ENCODE assay signal across 29 cellular contexts in the genomic region with DNA sequence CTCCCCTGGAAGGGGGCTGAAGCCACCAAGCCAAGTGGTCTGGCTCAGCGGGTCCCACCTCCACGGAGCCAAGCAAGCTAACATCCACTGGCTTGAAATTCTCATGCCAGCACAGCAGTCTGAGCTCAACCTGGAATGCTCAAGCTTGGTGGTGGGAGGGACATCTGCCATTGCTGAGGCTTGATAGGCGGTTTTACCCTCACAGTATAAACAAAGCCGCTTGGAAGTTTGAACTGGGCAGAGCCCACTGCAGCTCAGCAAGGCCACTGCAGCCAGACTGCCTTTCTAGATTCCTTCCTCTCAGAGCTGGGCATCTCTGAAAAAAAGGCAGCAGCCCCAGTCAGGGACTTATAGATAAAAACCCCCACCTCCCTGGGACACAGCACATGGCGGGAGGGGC. TPM values are rescaled to one million over a fixed set of nuclear protein-coding genes. Genes with fewer than 3 reads are reported as not detected.
"Had no signal": no experiment of that assay in that cellular context is flagged by ENCODE, and none has a peak within 500 bp of the region (broad histone marks: within the 10 kb centered on the region; RNA-seq: fewer than 3 reads in every experiment).

No MANE protein-coding gene starts in this region.

- ATAC-seq: activated T-helper 17 cell treated with anti-CD3 and anti-CD28 coated beads, Interleukin-2, amount 50 U/mL, for 72 hours had no signal

- H3K9me3 ChIP-seq: Peyer's patch, SJCRH30, SK-N-SH had no signal

- H3K27ac ChIP-seq: cardiac muscle cell, Peyer's patch, RWPE1, SJCRH30 had no signal

- DNase-seq: activated CD4-positive, alpha-beta memory T cell treated with anti-CD3 and anti-CD28 coated beads for 36 hours; activated CD4-positive, alpha-beta T cell treated with anti-CD3 and anti-CD28 coated beads, Interleukin-2, amount 10 ng/mL, durations not matched to agents 7 days and 5 days; activated CD4-positive, CD25-positive, alpha-beta regulatory T cell; activated CD8-positive, alpha-beta memory T cell treated with anti-CD3 and anti-CD28 coated beads for 24 hours; activated gamma-delta T cell; activated naive CD4-positive, alpha-beta T cell treated with anti-CD3 and anti-CD28 coated beads for 36 hours; activated T-cell treated with anti-CD3 and anti-CD28 coated beads, Interleukin-2, amount 50 U/mL, for 48 hours; amygdala; Karpas-422; MM.1S; NCI-H1105 treated with DMSO at 0.1 percent for 48 hours; NCI-H1436 treated with DMSO at 0.1 percent for 48 hours; NCI-H187; NCI-H2081 treated with DMSO at 0.1 percent for 48 hours; NCI-H226; NCI-H510A; NCI-H526 treated with DMSO at 0.1 percent for 48 hours; NCI-H82; Right ventricle myocardium superior; SJCRH30; SK-N-SH; T-helper 1 cell had no signal

- H3K4me2 ChIP-seq: SK-N-SH had no signal

- H3K9ac ChIP-seq: SK-N-SH had no signal

- H3K36me3 Mint-ChIP-seq: activated CD4-positive, alpha-beta memory T cell treated with anti-CD3 and anti-CD28 coated beads for 36 hours; activated naive CD8-positive, alpha-beta T cell had no signal

- H3K4me1 ChIP-seq: Peyer's patch, SJCRH30 had no signal

- H3K4me3 Mint-ChIP-seq: activated CD4-positive, alpha-beta memory T cell treated with anti-CD3 and anti-CD28 coated beads for 36 hours; activated CD4-positive, alpha-beta T cell treated with anti-CD3 and anti-CD28 coated beads, Interleukin-2, amount 10 ng/mL, durations not matched to agents 7 days and 5 days; activated naive CD4-positive, alpha-beta T cell treated with anti-CD3 and anti-CD28 coated beads for 36 hours; activated naive CD8-positive, alpha-beta T cell; activated T-helper 17 cell treated with anti-CD3 and anti-CD28 coated beads, Interleukin-2, amount 50 U/mL, for 72 hours; brain had no signal

- H3K36me3 ChIP-seq: cardiac muscle cell, Peyer's patch, SJCRH30 had no signal

- H3K4me3 ChIP-seq: cardiac muscle cell, Peyer's patch, SJCRH30 had no signal

- H3K27ac Mint-ChIP-seq: activated CD4-positive, alpha-beta memory T cell treated with anti-CD3 and anti-CD28 coated beads for 36 hours; activated CD4-positive, alpha-beta T cell treated with anti-CD3 and anti-CD28 coated beads, Interleukin-2, amount 10 ng/mL, durations not matched to agents 7 days and 5 days; activated naive CD4-positive, alpha-beta T cell treated with anti-CD3 and anti-CD28 coated beads for 36 hours; activated naive CD8-positive, alpha-beta T cell; activated T-helper 17 cell treated with anti-CD3 and anti-CD28 coated beads, Interleukin-2, amount 50 U/mL, for 72 hours; brain had no signal

- H3K27me3 Mint-ChIP-seq: brain had no signal

- H3K27me3 ChIP-seq: cardiac muscle cell, Peyer's patch, SJCRH30 had no signal

- H3K4me1 Mint-ChIP-seq: activated CD4-positive, alpha-beta T cell treated with anti-CD3 and anti-CD28 coated beads, Interleukin-2, amount 10 ng/mL, durations not matched to agents 7 days and 5 days; activated T-helper 17 cell treated with anti-CD3 and anti-CD28 coated beads, Interleukin-2, amount 50 U/mL, for 72 hours had no signal

RNA-seq across cellular contexts. Expression of a gene that starts 23.1 kb away (rescaled TPM):
- total RNA-seq: activated CD4-positive, alpha-beta memory T cell treated with anti-CD3 and anti-CD28 coated beads for 36 hours; activated CD4-positive, alpha-beta T cell treated with anti-CD3 and anti-CD28 coated beads, Interleukin-2, amount 10 ng/mL, durations not matched to agents 7 days and 5 days; activated naive CD4-positive, alpha-beta T cell treated with anti-CD3 and anti-CD28 coated beads for 36 hours; SJCRH30; T-helper 2 cell treated with Interferon-gamma antibody and Interleukin-4, amounts not matched to agents 100 ng/mL and 5 ng/mL, for 36 hours had no signal
- polyA plus RNA-seq: cardiac muscle cell had no signal
